ENCODE assay signal across 26 cellular contexts in the genomic region with DNA sequence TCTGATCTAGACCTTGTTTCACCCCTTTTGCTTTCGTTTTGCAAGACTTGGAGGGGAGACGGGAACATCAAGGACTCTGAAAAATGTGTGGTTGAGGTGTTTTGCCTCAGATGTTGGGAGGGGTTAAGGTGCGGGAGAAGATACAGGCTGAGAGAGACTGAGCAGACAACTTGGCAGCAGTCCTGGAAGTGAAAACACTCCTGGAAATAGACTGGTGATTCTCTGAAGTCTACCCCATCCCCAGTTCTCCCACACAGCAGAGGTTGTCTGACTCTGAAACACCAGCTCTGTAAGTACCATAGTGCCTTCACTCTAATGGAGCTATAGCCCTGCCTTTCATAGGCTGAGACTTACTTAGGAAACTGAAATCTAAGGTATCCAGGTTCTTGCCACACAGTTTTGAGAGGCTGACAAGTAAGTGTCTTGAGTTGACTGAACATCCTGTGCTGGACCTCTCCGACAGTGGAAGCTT.
DNase-seq lines count a peak whose midpoint lies in the region; ATAC-seq and TF ChIP-seq lines count a peak whose summit lies in the region.
"Had no signal": no experiment of that assay in that cellular context is flagged by ENCODE, and none has a peak within 500 bp of the region (broad histone marks: within the 10 kb centered on the region; RNA-seq: fewer than 3 reads in every experiment).

No MANE protein-coding gene starts in this region.

- H3K27ac ChIP-seq in heart left ventricle (peak overlapping the region in 1 of 12 donors; percentile 15), right atrium auricular region (no peak overlapping the region)
- H3K27ac ChIP-seq in CD8-positive, alpha-beta memory T cell (ENCODE audit: low read depth, low read length), result no peak overlapping the region
- H3K27ac ChIP-seq: parathyroid adenoma, skin epidermis had no signal

- no peak overlapping the region for H3K4me3 ChIP-seq in heart left ventricle
- H3K4me3 ChIP-seq in right atrium auricular region, result no peak overlapping the region
- no peak overlapping the region for H3K4me3 ChIP-seq in CD8-positive, alpha-beta memory T cell (ENCODE audit: low read length)
- H3K4me3 ChIP-seq: skin epidermis had no signal

- ATAC-seq in heart left ventricle, result peak; percentile 53 to 80 (median 67)
- ATAC-seq: activated CD4-positive, alpha-beta T cell treated with anti-CD3 and anti-CD28 coated beads for 36 hours; activated T-cell treated with anti-CD3 and anti-CD28 coated beads, Interleukin-2, amount 50 U/mL, for 4 hours; stimulated activated effector memory CD8-positive, alpha-beta T cell treated with anti-CD3 and anti-CD28 coated beads, Interleukin-12 subunit alpha, Interleukin-12 subunit beta, amount 100 ng/mL, for 72 hours had no signal

- H3K9me3 Mint-ChIP-seq in progenitor cell of endocrine pancreas (ENCODE audit: low read depth), result no peaks in the 10 kb centered on the region
- H3K9me3 Mint-ChIP-seq in CD8-positive, alpha-beta memory T cell, result peaks cover 0 to 6% (median 0%) of the 10 kb centered on the region in 5 donors
- H3K9me3 Mint-ChIP-seq: activated T-cell treated with anti-CD3 and anti-CD28 coated beads, Interleukin-2, amount 50 U/mL, for 4 hours; H9; naive B cell had no signal

- H3K4me1 ChIP-seq in heart left ventricle (peaks cover 0 to 3% (median 0%) of the 10 kb centered on the region in 12 donors), right atrium auricular region (no peaks in the 10 kb centered on the region)
- H3K4me1 ChIP-seq in CD8-positive, alpha-beta memory T cell (ENCODE audit: insufficient read depth, low read length), result no peaks in the 10 kb centered on the region

- H3K36me3 Mint-ChIP-seq in progenitor cell of endocrine pancreas (ENCODE audit: insufficient read depth), result peaks cover 3% of the 10 kb centered on the region
- no peaks in the 10 kb centered on the region for H3K36me3 Mint-ChIP-seq in CD8-positive, alpha-beta memory T cell
- H3K36me3 Mint-ChIP-seq: naive B cell; stimulated activated effector memory CD8-positive, alpha-beta T cell treated with anti-CD3 and anti-CD28 coated beads, Interleukin-12 subunit alpha, Interleukin-12 subunit beta, amount 100 ng/mL, for 72 hours had no signal

- H3K4me3 Mint-ChIP-seq in progenitor cell of endocrine pancreas (ENCODE audit: low read depth), result no peak overlapping the region
- no peak overlapping the region for H3K4me3 Mint-ChIP-seq in CD8-positive, alpha-beta memory T cell
- H3K4me3 Mint-ChIP-seq: activated CD4-positive, alpha-beta T cell treated with anti-CD3 and anti-CD28 coated beads for 36 hours; activated T-cell treated with anti-CD3 and anti-CD28 coated beads, Interleukin-2, amount 50 U/mL, for 4 hours; B cell; H9; naive B cell; stimulated activated effector memory CD8-positive, alpha-beta T cell treated with anti-CD3 and anti-CD28 coated beads, Interleukin-12 subunit alpha, Interleukin-12 subunit beta, amount 100 ng/mL, for 72 hours had no signal

- TF ChIP-seq POLR2A in heart left ventricle (IDR thresholded peaks at IDR 0.05), result no peak

- H3K27me3 Mint-ChIP-seq in progenitor cell of endocrine pancreas, result no peaks in the 10 kb centered on the region
- H3K27me3 Mint-ChIP-seq in CD8-positive, alpha-beta memory T cell, result peaks cover 0 to 2% of the 10 kb centered on the region in 2 donors

- DNase-seq in heart left ventricle (peak in 3 of 5 donors; percentile 18 to 28 (median 21)), right atrium auricular region (ENCODE audit: low spot score) (no peak), kidney glomerular epithelial cell (lab: John Stamatoyannopoulos, UW) (peak; percentile 18), progenitor cell of endocrine pancreas (ENCODE audit: low spot score, unreplicated experiment) (no peak), HCEC 1CT (no peak), SK-N-DZ (ENCODE audit: low spot score) (no peak)
- no peak for DNase-seq in NK-92 treated with Interleukin-12 subunit alpha and Interleukin-12 subunit beta, amount 100 ng/mL, for 24 hours (lab: John Stamatoyannopoulos, UW)
- no peak for DNase-seq in CD8-positive, alpha-beta memory T cell
- DNase-seq: activated CD4-positive, alpha-beta T cell treated with anti-CD3 and anti-CD28 coated beads for 36 hours; activated CD8-positive, alpha-beta memory T cell treated with anti-CD3 and anti-CD28 coated beads for 24 hours; activated naive CD4-positive, alpha-beta T cell; activated T-cell treated with anti-CD3 and anti-CD28 coated beads, Interleukin-2, amount 50 U/mL, for 4 hours; amniotic stem cell; dermis blood vessel endothelial cell; H9; hippocampal formation; IMR-90; mammary epithelial cell; naive B cell; NCI-H1436; NCI-H524 treated with DMSO at 0.1 percent for 48 hours; stimulated activated CD4-positive, alpha-beta T cell treated with anti-CD3 and anti-CD28 coated beads, Interleukin-1b, Interleukin-23, amount 100 ng/mL, for 48 hours had no signal

- H3K27ac Mint-ChIP-seq in progenitor cell of endocrine pancreas, result peak overlapping the region; percentile 9
- no peak overlapping the region for H3K27ac Mint-ChIP-seq in CD8-positive, alpha-beta memory T cell
- H3K27ac Mint-ChIP-seq: activated CD4-positive, alpha-beta T cell treated with anti-CD3 and anti-CD28 coated beads for 36 hours; B cell; naive B cell; stimulated activated effector memory CD8-positive, alpha-beta T cell treated with anti-CD3 and anti-CD28 coated beads, Interleukin-12 subunit alpha, Interleukin-12 subunit beta, amount 100 ng/mL, for 72 hours had no signal

- intact Hi-C loops in heart left ventricle (cut with DNase I), result no loop called here

- 47 to 63% (median 58%) methylated on average over 4 of the region's 4 CpGs for WGBS in heart left ventricle, 4 donors

- CTCF ChIA-PET in CD8-positive, alpha-beta memory T cell (lab: Charles Lee), result no interaction called here

- H3K27me3 ChIP-seq in heart left ventricle (no peaks in the 10 kb centered on the region), right atrium auricular region (no peaks in the 10 kb centered on the region)
- no peaks in the 10 kb centered on the region for H3K27me3 ChIP-seq in CD8-positive, alpha-beta memory T cell (ENCODE audit: insufficient read depth, low read length, poor library complexity, severe bottlenecking)

- TF ChIP-seq CTCF in heart left ventricle (IDR thresholded peaks at IDR 0.05) (no peak), right atrium auricular region (IDR thresholded peaks at IDR 0.05) (no peak), progenitor cell of endocrine pancreas (IDR thresholded peaks at IDR 0.05; ENCODE audit: unreplicated experiment) (no peak)

- POLR2A ChIA-PET in CD8-positive, alpha-beta memory T cell (lab: Charles Lee), result interaction anchor here (0.6 kb wide), 1 partner anchor 23 kb away, joined by 4 read pairs; no protein-coding TSS in a partner anchor

- H3K36me3 ChIP-seq in heart left ventricle (no peaks in the 10 kb centered on the region), right atrium auricular region (no peaks in the 10 kb centered on the region)
- no peaks in the 10 kb centered on the region for H3K36me3 ChIP-seq in CD8-positive, alpha-beta memory T cell (ENCODE audit: insufficient read depth, low read length)

- H3K4me1 Mint-ChIP-seq in progenitor cell of endocrine pancreas (ENCODE audit: low read depth), result peaks cover 12% of the 10 kb centered on the region
- H3K4me1 Mint-ChIP-seq in CD8-positive, alpha-beta memory T cell, result no peaks in the 10 kb centered on the region
- H3K4me1 Mint-ChIP-seq: activated CD4-positive, alpha-beta T cell treated with anti-CD3 and anti-CD28 coated beads for 36 hours; B cell; naive B cell; stimulated activated effector memory CD8-positive, alpha-beta T cell treated with anti-CD3 and anti-CD28 coated beads, Interleukin-12 subunit alpha, Interleukin-12 subunit beta, amount 100 ng/mL, for 72 hours had no signal

- H3K9me3 ChIP-seq in heart left ventricle, result no peaks in the 10 kb centered on the region
- no peaks in the 10 kb centered on the region for H3K9me3 ChIP-seq in right atrium auricular region
- no peaks in the 10 kb centered on the region for H3K9me3 ChIP-seq in CD8-positive, alpha-beta memory T cell (ENCODE audit: low read length)

Comparison
In these comparisons a context has a peak if more than half of its experiments do, and no peak if none do; other contexts are left out.
1. DNase-seq: peak in heart left ventricle (3 of 5) and kidney glomerular epithelial cell (single experiment); none in right atrium auricular region (single experiment), progenitor cell of endocrine pancreas (single experiment), NK-92 treated with Interleukin-12 subunit alpha and Interleukin-12 subunit beta, amount 100 ng/mL, for 24 hours (single experiment), HCEC 1CT (single experiment), CD8-positive, alpha-beta memory T cell (0 of 5) and SK-N-DZ (single experiment).